ENCODE assay signal across 10 cellular contexts in genomic region chr17:41976142-41976768, GRCh38. TPM values are rescaled to one million over a fixed set of nuclear protein-coding genes. Genes with fewer than 3 reads are reported as not detected.
DNase-seq lines count a peak whose midpoint lies in the region; ATAC-seq and TF ChIP-seq lines count a peak whose summit lies in the region.
"Had no signal": no experiment of that assay in that cellular context is flagged by ENCODE, and none has a peak within 500 bp of the region (broad histone marks: within the 10 kb centered on the region; RNA-seq: fewer than 3 reads in every experiment).

No MANE protein-coding gene starts in this region.

- H3K4me1 ChIP-seq in breast epithelium (peaks cover 11 to 17% of the 10 kb centered on the region in 2 donors), neuronal stem cell (ENCODE audit: control insufficient read depth in 2 of 2, insufficient read depth in 1 of 2, low read depth in 1 of 2, low read length in 2 of 2) (no peaks in the 10 kb centered on the region), aorta (ENCODE audit: control insufficient read depth in 1 of 2, insufficient read depth in 2 of 2, low read length in 2 of 2) (no peaks in the 10 kb centered on the region), OCI-LY7 (ENCODE audit: insufficient read depth, low read length, poor library complexity, severe bottlenecking) (no peaks in the 10 kb centered on the region)

- H2BK12ac ChIP-seq in neuronal stem cell (ENCODE audit: low read length) = no peak overlapping the region

- H3K4me2 ChIP-seq in neuronal stem cell (ENCODE audit: insufficient read depth, low read length, poor library complexity, severe bottlenecking) (no peak overlapping the region), OCI-LY7 (ENCODE audit: low read length) (no peak overlapping the region)

- H3K27ac ChIP-seq in breast epithelium (peak overlapping the region; percentile 64 to 66), cingulate gyrus (ENCODE audit: low read depth, low read length) (peak overlapping the region; percentile 93), neuronal stem cell (replicated peaks; ENCODE audit: low read length) (no peak overlapping the region), aorta (ENCODE audit: low read depth in 1 of 2, low read length in 2 of 2) (no peak overlapping the region), OCI-LY7 (ENCODE audit: low read depth, low read length, poor library complexity, severe bottlenecking) (no peak overlapping the region)
- H3K27ac ChIP-seq: pancreas had no signal

- H2AFZ ChIP-seq in neuronal stem cell (ENCODE audit: low read length) (no peak overlapping the region), OCI-LY7 (ENCODE audit: low read length) (no peak overlapping the region)

- H3K27ac Mint-ChIP-seq in MCF 10A (ENCODE audit: low read depth, unreplicated experiment) = no peak overlapping the region

- H3K9me3 Mint-ChIP-seq in MCF 10A (ENCODE audit: unreplicated experiment) = no peaks in the 10 kb centered on the region

- intact Hi-C loops in breast epithelium (cut with DNase I; ENCODE audit: low total_unique reads) = no loop called here
- intact Hi-C loops in MCF 10A (cut with micrococcal nuclease) = no loop called here
- intact Hi-C loops in aorta (cut with DNase I) = no loop called here
- intact Hi-C loops in OCI-LY7 (cut with micrococcal nuclease; ENCODE audit: unreplicated experiment) = no loop called here
- intact Hi-C loops in left colon (cut with DNase I, micrococcal nuclease) = no loop called here

- ATAC-seq in aorta (ENCODE audit: low FRiP score) (peak; percentile 27), HG03354 (IDR thresholded peaks at IDR 0.05; ENCODE audit: poor library complexity, severe bottlenecking, unreplicated experiment) (no peak), left colon (no peak)
- ATAC-seq: pancreas had no signal

- H3K4ac ChIP-seq in neuronal stem cell (ENCODE audit: low read length) = no peak overlapping the region

- H3K9ac ChIP-seq in neuronal stem cell (ENCODE audit: low read depth, low read length, poor library complexity) = no peak overlapping the region

- H4K20me1 ChIP-seq in OCI-LY7 (ENCODE audit: insufficient read depth, low read length) = no peaks in the 10 kb centered on the region

- no peak overlapping the region for H3K23ac ChIP-seq in neuronal stem cell (ENCODE audit: low read depth, low read length, poor library complexity)

- POLR2A ChIA-PET in MCF 10A (lab: Yijun Ruan, JAX) = interaction anchor here (1.1 to 4.0 kb wide), 4 partner anchors 8 to 41 kb away, joined by 3 to 22 read pairs (median 7); partner anchors contain the start of genes CNP and DNAJC7
- POLR2A ChIA-PET in OCI-LY7 (lab: Charles Lee) = interaction anchor here (0.6 to 1.2 kb wide), 2 partner anchors 9 to 41 kb away, joined by 3 read pairs; partner anchors contain the start of gene DNAJC7

- H3K4me3 ChIP-seq in breast epithelium (peak overlapping the region in 1 of 3 donors; percentile 0), neuronal stem cell (ENCODE audit: low read length in 2 of 2) (no peak overlapping the region), aorta (ENCODE audit: low read length in 2 of 2) (no peak overlapping the region), OCI-LY7 (ENCODE audit: low read depth, low read length, poor library complexity, severe bottlenecking) (no peak overlapping the region)
- H3K4me3 ChIP-seq: pancreas had no signal

- no peaks in the 10 kb centered on the region for H3K27me3 Mint-ChIP-seq in MCF 10A (ENCODE audit: insufficient read depth, unreplicated experiment)

- no peak overlapping the region for H2AK5ac ChIP-seq in neuronal stem cell (ENCODE audit: low read depth, low read length)

- H3K79me2 ChIP-seq in OCI-LY7 (ENCODE audit: insufficient read depth, low read depth, low read length) = no peaks in the 10 kb centered on the region

- no peak overlapping the region for H2BK120ac ChIP-seq in neuronal stem cell (ENCODE audit: low read depth, low read length)

- no peak overlapping the region for H4K8ac ChIP-seq in neuronal stem cell (ENCODE audit: low read depth, low read length)

- CTCF ChIA-PET in MCF 10A (lab: Yijun Ruan, JAX) = interaction anchor here (0.6 to 1.4 kb wide), 2 partner anchors 13 to 35 kb away, joined by 3 read pairs; no protein-coding TSS in a partner anchor
- CTCF ChIA-PET in OCI-LY7 (lab: Charles Lee; ENCODE audit: unreplicated experiment) = no interaction called here

- H3K4me3 Mint-ChIP-seq in MCF 10A (ENCODE audit: unreplicated experiment) = no peak overlapping the region

- peaks cover 3% of the 10 kb centered on the region for H3K79me1 ChIP-seq in neuronal stem cell (ENCODE audit: low read depth, low read length)

- BruUV-seq in MCF 10A (replicated peaks; lab: Mats Ljungman, UMichigan) (no TSS peak), OCI-LY7 (replicated peaks; lab: Mats Ljungman, UMichigan) (no TSS peak)

- no peaks in the 10 kb centered on the region for H3K4me1 Mint-ChIP-seq in MCF 10A (ENCODE audit: insufficient read depth, unreplicated experiment)

- peaks cover 97% of the 10 kb centered on the region for H3K36me3 Mint-ChIP-seq in MCF 10A (ENCODE audit: insufficient read depth, unreplicated experiment)

- no peaks in the 10 kb centered on the region for H3K27me3 ChIP-seq in breast epithelium
- H3K27me3 ChIP-seq in neuronal stem cell (ENCODE audit: control insufficient read depth in 3 of 3, insufficient read depth in 3 of 3, low read depth in 1 of 3, low read length in 3 of 3) = no peaks in the 10 kb centered on the region
- no peaks in the 10 kb centered on the region for H3K27me3 ChIP-seq in aorta (ENCODE audit: control insufficient read depth in 1 of 2, insufficient read depth in 2 of 2, low read length in 1 of 2)
- H3K27me3 ChIP-seq: pancreas had no signal

- no peaks in the 10 kb centered on the region for H3K36me3 ChIP-seq in breast epithelium
- H3K36me3 ChIP-seq in neuronal stem cell (replicated peaks in 1 of 2; ENCODE audit: control insufficient read depth in 2 of 2, insufficient read depth in 2 of 2, low read length in 2 of 2) = peaks cover 66 to 95% of the 10 kb centered on the region in 2 donors
- peaks cover 3 to 12% of the 10 kb centered on the region in 2 donors for H3K36me3 ChIP-seq in aorta (ENCODE audit: control insufficient read depth in 1 of 2, insufficient read depth in 2 of 2, low read length in 1 of 2)
- peaks cover 93% of the 10 kb centered on the region for H3K36me3 ChIP-seq in OCI-LY7 (ENCODE audit: insufficient read depth, low read length)

- no peak for TF ChIP-seq CTCF in breast epithelium (IDR thresholded peaks at IDR 0.05)
- no peak for TF ChIP-seq CTCF in MCF 10A (IDR thresholded peaks at IDR 0.05; ENCODE audit: unreplicated experiment)
- TF ChIP-seq CTCF in OCI-LY7 (conservative IDR thresholded peaks at IDR 0.05; ENCODE audit: low read length) = no peak

- H3K18ac ChIP-seq in neuronal stem cell (ENCODE audit: low read length) = no peak overlapping the region

- no peak for TF ChIP-seq POLR2A in breast epithelium (IDR thresholded peaks at IDR 0.05)

- DNase-seq in breast epithelium (ENCODE audit: low spot score in 2 of 2) (no peak), MCF 10A (ENCODE audit: unreplicated experiment) (no peak), neuronal stem cell (ENCODE audit: low spot score) (no peak), aorta (peak in 1 of 2 donors; percentile 52), OCI-LY7 (ENCODE audit: low spot score) (no peak), left colon (no peak)
- DNase-seq: dermis blood vessel endothelial cell had no signal

- WGBS in neuronal stem cell (ENCODE audit: extremely low coverage in 2 of 2, insufficient read length in 2 of 2, insufficient replicate concordance in 1 of 2), 2 donors = no CpG with 5 or more reads among the region's 11 CpGs
- WGBS in aorta, 2 donors = 67 to 69% methylated on average over 11 of the region's 11 CpGs

- H2BK5ac ChIP-seq in neuronal stem cell (ENCODE audit: low read length) = no peak overlapping the region

- no peak overlapping the region for H2BK15ac ChIP-seq in neuronal stem cell (ENCODE audit: low read length)

- no peak overlapping the region for H4K91ac ChIP-seq in neuronal stem cell (ENCODE audit: low read depth, low read length, poor library complexity)

- H3K9me3 ChIP-seq in breast epithelium (no peaks in the 10 kb centered on the region), neuronal stem cell (replicated peaks in 1 of 2; ENCODE audit: control insufficient read depth in 2 of 2, insufficient read depth in 1 of 2, low read depth in 1 of 2, low read length in 2 of 2) (no peaks in the 10 kb centered on the region), aorta (ENCODE audit: control insufficient read depth, low read length) (no peaks in the 10 kb centered on the region), OCI-LY7 (ENCODE audit: low read length) (no peaks in the 10 kb centered on the region)
- H3K9me3 ChIP-seq: pancreas had no signal

- H3K9me2 ChIP-seq in OCI-LY7 (ENCODE audit: insufficient read depth, low read length) = no peaks in the 10 kb centered on the region

- peak overlapping the region; percentile 21 for H3K14ac ChIP-seq in neuronal stem cell (ENCODE audit: low read length)

RNA-seq across cellular contexts. Expression of gene CNP, which starts 9.7 kb away (rescaled TPM):
- total RNA-seq in breast epithelium (10 to 100 TPM; 51.8 to 55.5 (median 53.7) TPM), MCF 10A (2022) (42.6 and 46.2 TPM in 2 replicates), aorta (10 to 100 TPM; 50.2 to 59.3 TPM), OCI-LY7 (2022) (43.9 and 50.6 TPM in 2 replicates), left colon (10 to 100 TPM; 45.6 to 53.6 TPM)
- polyA plus RNA-seq in neuronal stem cell (2013, experiment 1 of 2) = 44.2 TPM
- 43.2 TPM for polyA plus RNA-seq in neuronal stem cell (2013, experiment 2 of 2)
- polyA plus RNA-seq in aorta = 10 to 100 TPM; 15.5 to 36.4 TPM
- 33.8 and 34.1 TPM in 2 replicates for total RNA-seq in OCI-LY7 (2014; rRNA removed; shearing (Covaris generic))

RNA-seq across cellular contexts. Expression of gene DNAJC7, which starts 41.0 kb away (rescaled TPM):
- total RNA-seq in breast epithelium (10 to 100 TPM; 69.7 to 73.7 (median 70.4) TPM), MCF 10A (2022) (112 and 130 TPM in 2 replicates), aorta (10 to 100 TPM; 68.2 to 84.2 TPM), OCI-LY7 (2022) (118 and 124 TPM in 2 replicates), left colon (10 to 100 TPM; 76.5 to 84.6 TPM)
- polyA plus RNA-seq in neuronal stem cell (2013, experiment 1 of 2) = 57.3 TPM
- 54.2 TPM for polyA plus RNA-seq in neuronal stem cell (2013, experiment 2 of 2)
- 10 to 100 TPM; 74.3 to 74.4 TPM for polyA plus RNA-seq in aorta
- total RNA-seq in OCI-LY7 (2014; rRNA removed; shearing (Covaris generic)) = 76.4 and 87.1 TPM in 2 replicates

RNA-seq across cellular contexts. Expression of gene NKIRAS2, which starts 43.6 kb away (rescaled TPM):
- total RNA-seq in breast epithelium = 10 to 100 TPM; 21.6 to 33.8 (median 22.5) TPM
- total RNA-seq in MCF 10A (2022) = 34.1 and 40.0 TPM in 2 replicates
- 49.7 TPM for polyA plus RNA-seq in neuronal stem cell (2013, experiment 1 of 2)
- 50.2 TPM for polyA plus RNA-seq in neuronal stem cell (2013, experiment 2 of 2)
- total RNA-seq in aorta = 10 to 100 TPM; 25.3 to 28.5 TPM
- 10 to 100 TPM; 23.0 to 25.3 TPM for polyA plus RNA-seq in aorta
- total RNA-seq in OCI-LY7 (2014; rRNA removed; shearing (Covaris generic)) = 34.8 and 40.2 TPM in 2 replicates
- 32.8 and 38.1 TPM in 2 replicates for total RNA-seq in OCI-LY7 (2022)
- 10 to 100 TPM; 29.4 to 31.9 TPM for total RNA-seq in left colon

RNA-seq across cellular contexts. Expression of gene ODAD4, which starts 45.8 kb away (rescaled TPM):
- total RNA-seq in breast epithelium = 1 to 10 TPM in 2 of 3 donors, under 1 TPM in 1; 0.48 to 3.2 (median 1.6) TPM
- total RNA-seq in MCF 10A (2022) = 0.96 and 1.3 TPM in 2 replicates
- 4.5 TPM for polyA plus RNA-seq in neuronal stem cell (2013, experiment 1 of 2)
- 4.2 TPM for polyA plus RNA-seq in neuronal stem cell (2013, experiment 2 of 2)
- 1 to 10 TPM in 1 of 2 donors, under 1 TPM in 1; 0.81 to 1.4 TPM for total RNA-seq in aorta
- 1 to 10 TPM; 2.4 to 3.8 TPM for polyA plus RNA-seq in aorta
- total RNA-seq in OCI-LY7 (2014; rRNA removed; shearing (Covaris generic)) = 1.1 and 3.2 TPM in 2 replicates
- 1.3 TPM in 2 replicates for total RNA-seq in OCI-LY7 (2022)
- under 1 TPM; 0.12 to 0.20 TPM for total RNA-seq in left colon

RNA-seq across cellular contexts. Expression of gene ACLY, which starts 57.5 kb away (rescaled TPM):
- total RNA-seq in breast epithelium (10 to 100 TPM; 50.1 to 84.2 (median 66.3) TPM), MCF 10A (2022) (67.7 and 67.9 TPM in 2 replicates), aorta (100 to 1,000 TPM in 1 of 2 donors, 10 to 100 TPM in 1; 84.5 to 106 TPM), OCI-LY7 (2022) (203 and 222 TPM in 2 replicates), left colon (100 to 1,000 TPM in 1 of 2 donors, 10 to 100 TPM in 1; 88.2 to 125 TPM)
- 106 TPM for polyA plus RNA-seq in neuronal stem cell (2013, experiment 1 of 2)
- 109 TPM for polyA plus RNA-seq in neuronal stem cell (2013, experiment 2 of 2)
- polyA plus RNA-seq in aorta = 10 to 100 TPM; 14.8 to 26.4 TPM
- total RNA-seq in OCI-LY7 (2014; rRNA removed; shearing (Covaris generic)) = 102 and 105 TPM in 2 replicates

Comparison
In these comparisons a context has a peak if more than half of its experiments do, and no peak if none do; other contexts are left out.
1. H3K27ac ChIP-seq: peak in breast epithelium (2 of 2) and cingulate gyrus (single experiment); none in neuronal stem cell (single experiment), aorta (0 of 2) and OCI-LY7 (single experiment).